ENCODE assay signal across 21 cellular contexts in the genomic region with DNA sequence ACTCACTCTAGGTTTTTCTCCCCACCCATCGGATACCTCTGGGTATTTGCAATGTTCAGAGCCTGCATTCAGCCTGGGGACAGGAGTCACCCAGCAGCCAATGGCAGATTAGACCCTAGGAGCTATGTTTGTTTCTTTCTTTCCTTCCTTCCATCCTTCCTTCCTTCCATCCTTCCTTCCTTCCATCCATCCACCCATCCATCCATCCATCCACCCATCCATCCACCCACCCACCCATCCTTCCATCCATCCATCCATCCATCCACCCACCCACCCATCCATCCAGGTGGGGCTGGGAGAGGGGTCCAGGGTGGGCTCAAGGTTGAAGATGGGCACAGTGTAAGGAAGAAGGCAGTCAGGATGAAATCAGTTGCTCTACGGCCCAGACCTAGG. TPM values are rescaled to one million over a fixed set of nuclear protein-coding genes. Genes with fewer than 3 reads are reported as not detected.
DNase-seq lines count a peak whose midpoint lies in the region; ATAC-seq, FAIRE-seq and TF ChIP-seq lines count a peak whose summit lies in the region.
"Had no signal": no experiment of that assay in that cellular context is flagged by ENCODE, and none has a peak within 500 bp of the region (broad histone marks: within the 10 kb centered on the region; RNA-seq: fewer than 3 reads in every experiment).

No MANE protein-coding gene starts in this region.

- no peak for TF ChIP-seq CTCF in glutamatergic neuron (IDR thresholded peaks at IDR 0.05; ENCODE audit: partially characterized antibody, unreplicated experiment)

- H3K27ac Mint-ChIP-seq in activated naive CD4-positive, alpha-beta T cell treated with anti-CD3 and anti-CD28 coated beads, Interleukin-2, amount 50 U/mL, for 24 hours, result peak overlapping the region; percentile 62
- no peak overlapping the region for H3K27ac Mint-ChIP-seq in activated naive CD4-positive, alpha-beta T cell treated with anti-CD3 and anti-CD28 coated beads, Interleukin-2, amount 10 ng/mL, durations not matched to agents 7 days and 5 days
- H3K27ac Mint-ChIP-seq in glutamatergic neuron (ENCODE audit: unreplicated experiment), result peak overlapping the region; percentile 72
- H3K27ac Mint-ChIP-seq in stimulated activated effector memory CD8-positive, alpha-beta T cell treated with anti-CD3 and anti-CD28 coated beads, Interleukin-12 subunit alpha, Interleukin-12 subunit beta, amount 100 ng/mL, for 72 hours, result peak overlapping the region; percentile 56
- H3K27ac Mint-ChIP-seq: GM23338, HFFc6 had no signal

- H3K4me3 Mint-ChIP-seq in activated naive CD4-positive, alpha-beta T cell treated with anti-CD3 and anti-CD28 coated beads, Interleukin-2, amount 50 U/mL, for 24 hours, result no peak overlapping the region
- no peak overlapping the region for H3K4me3 Mint-ChIP-seq in activated naive CD4-positive, alpha-beta T cell treated with anti-CD3 and anti-CD28 coated beads, Interleukin-2, amount 10 ng/mL, durations not matched to agents 7 days and 5 days
- peak overlapping the region; percentile 5 for H3K4me3 Mint-ChIP-seq in glutamatergic neuron (ENCODE audit: unreplicated experiment)
- no peak overlapping the region for H3K4me3 Mint-ChIP-seq in stimulated activated effector memory CD8-positive, alpha-beta T cell treated with anti-CD3 and anti-CD28 coated beads, Interleukin-12 subunit alpha, Interleukin-12 subunit beta, amount 100 ng/mL, for 72 hours
- H3K4me3 Mint-ChIP-seq: CD14-positive monocyte; CD4-positive, alpha-beta memory T cell; GM23338; HFFc6 had no signal

- DNase-seq in activated naive CD4-positive, alpha-beta T cell treated with anti-CD3 and anti-CD28 coated beads, Interleukin-2, amount 10 ng/mL, durations not matched to agents 7 days and 5 days, result no peak
- DNase-seq in glutamatergic neuron, result no peak
- no peak for DNase-seq in stimulated activated effector memory CD8-positive, alpha-beta T cell treated with anti-CD3 and anti-CD28 coated beads, Interleukin-12 subunit alpha, Interleukin-12 subunit beta, amount 100 ng/mL, for 72 hours (ENCODE audit: low spot score in 2 of 2)
- DNase-seq in RCC 7860 (ENCODE audit: low spot score), result no peak
- DNase-seq in HuH-7.5 (ENCODE audit: low spot score), result no peak
- DNase-seq: 8988T; Calu3; CD4-positive, alpha-beta memory T cell; DMS79 treated with DMSO at 0.1 percent for 48 hours; GF-D8; HCEC 1CT; HFFc6 had no signal

- no peak for FAIRE-seq in RCC 7860 (lab: Jason Lieb, UNC)
- FAIRE-seq: GM19239, H54, HepG2 had no signal

- H3K27ac ChIP-seq in angular gyrus (ENCODE audit: low read depth, low read length), result peak overlapping the region; percentile 10
- H3K27ac ChIP-seq: BLaER1 had no signal

- no peaks in the 10 kb centered on the region for H3K27me3 Mint-ChIP-seq in activated naive CD4-positive, alpha-beta T cell treated with anti-CD3 and anti-CD28 coated beads, Interleukin-2, amount 50 U/mL, for 24 hours
- H3K27me3 Mint-ChIP-seq in activated naive CD4-positive, alpha-beta T cell treated with anti-CD3 and anti-CD28 coated beads, Interleukin-2, amount 10 ng/mL, durations not matched to agents 7 days and 5 days, result no peaks in the 10 kb centered on the region
- peaks cover 18% of the 10 kb centered on the region for H3K27me3 Mint-ChIP-seq in glutamatergic neuron (ENCODE audit: unreplicated experiment)
- H3K27me3 Mint-ChIP-seq: CD4-positive, alpha-beta memory T cell had no signal

- CTCF ChIA-PET in activated naive CD4-positive, alpha-beta T cell treated with anti-CD3 and anti-CD28 coated beads, Interleukin-2, amount 10 ng/mL, durations not matched to agents 7 days and 5 days (lab: Charles Lee), result no interaction called here

- H3K9me3 Mint-ChIP-seq in activated naive CD4-positive, alpha-beta T cell treated with anti-CD3 and anti-CD28 coated beads, Interleukin-2, amount 50 U/mL, for 24 hours, result no peaks in the 10 kb centered on the region
- no peaks in the 10 kb centered on the region for H3K9me3 Mint-ChIP-seq in activated naive CD4-positive, alpha-beta T cell treated with anti-CD3 and anti-CD28 coated beads, Interleukin-2, amount 10 ng/mL, durations not matched to agents 7 days and 5 days
- H3K9me3 Mint-ChIP-seq in glutamatergic neuron (ENCODE audit: unreplicated experiment), result peaks cover 14% of the 10 kb centered on the region
- no peaks in the 10 kb centered on the region for H3K9me3 Mint-ChIP-seq in stimulated activated effector memory CD8-positive, alpha-beta T cell treated with anti-CD3 and anti-CD28 coated beads, Interleukin-12 subunit alpha, Interleukin-12 subunit beta, amount 100 ng/mL, for 72 hours
- H3K9me3 Mint-ChIP-seq: CD4-positive, alpha-beta memory T cell; HFFc6 had no signal

- no peaks in the 10 kb centered on the region for H3K36me3 Mint-ChIP-seq in activated naive CD4-positive, alpha-beta T cell treated with anti-CD3 and anti-CD28 coated beads, Interleukin-2, amount 50 U/mL, for 24 hours
- H3K36me3 Mint-ChIP-seq in activated naive CD4-positive, alpha-beta T cell treated with anti-CD3 and anti-CD28 coated beads, Interleukin-2, amount 10 ng/mL, durations not matched to agents 7 days and 5 days, result peaks cover 18% of the 10 kb centered on the region
- peaks cover 1% of the 10 kb centered on the region for H3K36me3 Mint-ChIP-seq in glutamatergic neuron (ENCODE audit: unreplicated experiment)
- H3K36me3 Mint-ChIP-seq in stimulated activated effector memory CD8-positive, alpha-beta T cell treated with anti-CD3 and anti-CD28 coated beads, Interleukin-12 subunit alpha, Interleukin-12 subunit beta, amount 100 ng/mL, for 72 hours, result peaks cover 29% of the 10 kb centered on the region

- no peak for ATAC-seq in stimulated activated effector memory CD8-positive, alpha-beta T cell treated with anti-CD3 and anti-CD28 coated beads, Interleukin-12 subunit alpha, Interleukin-12 subunit beta, amount 100 ng/mL, for 72 hours
- ATAC-seq in HG03196 (IDR thresholded peaks at IDR 0.05; ENCODE audit: unreplicated experiment), result no peak
- ATAC-seq: GM23338 had no signal

- H3K4me1 Mint-ChIP-seq in activated naive CD4-positive, alpha-beta T cell treated with anti-CD3 and anti-CD28 coated beads, Interleukin-2, amount 50 U/mL, for 24 hours, result peaks cover 3% of the 10 kb centered on the region
- H3K4me1 Mint-ChIP-seq in activated naive CD4-positive, alpha-beta T cell treated with anti-CD3 and anti-CD28 coated beads, Interleukin-2, amount 10 ng/mL, durations not matched to agents 7 days and 5 days, result no peaks in the 10 kb centered on the region
- H3K4me1 Mint-ChIP-seq in glutamatergic neuron (ENCODE audit: low read depth, unreplicated experiment), result peaks cover 32% of the 10 kb centered on the region
- peaks cover 10% of the 10 kb centered on the region for H3K4me1 Mint-ChIP-seq in stimulated activated effector memory CD8-positive, alpha-beta T cell treated with anti-CD3 and anti-CD28 coated beads, Interleukin-12 subunit alpha, Interleukin-12 subunit beta, amount 100 ng/mL, for 72 hours

RNA-seq across cellular contexts. Expression of a gene that starts 39.9 kb away (rescaled TPM):
- 22.0 TPM for total RNA-seq in glutamatergic neuron (ENCODE audit: unreplicated experiment)

RNA-seq across cellular contexts. Expression of a gene that starts 57.3 kb away (rescaled TPM):
- 177 TPM for total RNA-seq in glutamatergic neuron (ENCODE audit: unreplicated experiment)
